Comparison of ENCODE assay signal across 12 cellular contexts in genomic region chr1:77541162-77541545, GRCh38.
A peak's percentile ranks its signal among the peaks of the same experiment; 100 is the strongest.
DNase-seq lines count a peak whose midpoint lies in the region; ATAC-seq and TF ChIP-seq lines count a peak whose summit lies in the region.
"Had no signal": no experiment of that assay in that cellular context is flagged by ENCODE, and none has a peak within 500 bp of the region (broad histone marks: within the 10 kb centered on the region; RNA-seq: fewer than 3 reads in every experiment).

No MANE protein-coding gene starts in this region.

- intact Hi-C loops in heart left ventricle (cut with DNase I): loop anchor here in 1 of 10 donors (10.0 kb wide), 1 partner anchor 144 kb away; the partner anchor contains the start of gene ZZZ3
- intact Hi-C loops in lower leg skin (cut with DNase I; ENCODE audit: low total_unique reads): no loop called here

- H3K27ac ChIP-seq in ACC112 (ENCODE audit: low read depth, low read length) (peak overlapping the region; percentile 98), OCI-LY1 (ENCODE audit: low read depth, low read length, poor library complexity, severe bottlenecking) (peak overlapping the region; percentile 70), heart left ventricle (no peak overlapping the region)
- H3K27ac ChIP-seq: esophagus squamous epithelium had no signal

- DNase-seq in heart left ventricle: no peak
- no peak for DNase-seq in activated CD4-positive, alpha-beta T cell treated with anti-CD3 and anti-CD28 coated beads for 48 hours
- no peak for DNase-seq in lower leg skin (ENCODE audit: low spot score in 2 of 2)
- no peak for DNase-seq in cortex of kidney (lab: John Stamatoyannopoulos, UW)
- DNase-seq: activated T-cell treated with anti-CD3 and anti-CD28 coated beads for 4 hours, DND-41, esophagus squamous epithelium, OCI-M1 had no signal

- H3K9me2 ChIP-seq in OCI-LY1 (ENCODE audit: low read depth, low read length): no peaks in the 10 kb centered on the region

- TF ChIP-seq POLR2A in heart left ventricle (IDR thresholded peaks at IDR 0.05) (no peak), lower leg skin (IDR thresholded peaks at IDR 0.05) (no peak)

- H2AFZ ChIP-seq in ACC112 (ENCODE audit: low read length, unreplicated experiment) (no peak overlapping the region), OCI-LY1 (ENCODE audit: low read length) (no peak overlapping the region)

- WGBS in heart left ventricle, 4 donors: 89 to 97% (median 95%) methylated on average over 4 to 5 of the region's 5 CpGs
- WGBS in lower leg skin, 2 donors: 92 to 94% methylated on average over 5 of the region's 5 CpGs

- H3K79me2 ChIP-seq in ACC112 (ENCODE audit: control insufficient read depth, insufficient read depth, low read length, unreplicated experiment) (no peaks in the 10 kb centered on the region), OCI-LY1 (ENCODE audit: insufficient read depth, low read length) (no peaks in the 10 kb centered on the region)

- ATAC-seq in GM19395 (IDR thresholded peaks at IDR 0.05; ENCODE audit: unreplicated experiment): peak; percentile 43
- ATAC-seq in HG02798 (IDR thresholded peaks at IDR 0.05; ENCODE audit: poor library complexity, unreplicated experiment): peak; percentile 28
- no peak for ATAC-seq in heart left ventricle

- H3K9ac ChIP-seq in OCI-LY1 (ENCODE audit: low read length): no peak overlapping the region; the same call in 1 of the 2 replicates

- H3K4me3 ChIP-seq in ACC112 (ENCODE audit: low read depth, low read length) (no peak overlapping the region), OCI-LY1 (ENCODE audit: low read depth, low read length, poor library complexity, severe bottlenecking) (no peak overlapping the region), heart left ventricle (no peak overlapping the region), lower leg skin (ENCODE audit: low read depth, poor library complexity, severe bottlenecking) (no peak overlapping the region)
- H3K4me3 ChIP-seq: esophagus squamous epithelium had no signal

- no peaks in the 10 kb centered on the region for H3K27me3 ChIP-seq in ACC112 (ENCODE audit: insufficient read depth, low read length)
- no peaks in the 10 kb centered on the region for H3K27me3 ChIP-seq in OCI-LY1 (ENCODE audit: insufficient read depth, low read length)
- H3K27me3 ChIP-seq in heart left ventricle: no peaks in the 10 kb centered on the region
- H3K27me3 ChIP-seq: esophagus squamous epithelium had no signal

- H3K36me3 ChIP-seq in ACC112 (ENCODE audit: insufficient read depth, low read length): no peaks in the 10 kb centered on the region
- no peaks in the 10 kb centered on the region for H3K36me3 ChIP-seq in OCI-LY1 (ENCODE audit: insufficient read depth, low read length)
- H3K36me3 ChIP-seq in heart left ventricle: no peaks in the 10 kb centered on the region
- H3K36me3 ChIP-seq: esophagus squamous epithelium had no signal

- H3F3A ChIP-seq in OCI-LY1 (ENCODE audit: insufficient read depth, low read length): no peaks in the 10 kb centered on the region

- H3K4me1 ChIP-seq in ACC112 (ENCODE audit: control insufficient read depth, insufficient read depth, low read length, unreplicated experiment) (peaks cover 74% of the 10 kb centered on the region), OCI-LY1 (ENCODE audit: insufficient read depth, low read length, severe bottlenecking) (peaks cover 33% of the 10 kb centered on the region), heart left ventricle (peaks cover 0 to 31% (median 6%) of the 10 kb centered on the region in 12 donors)

- peak overlapping the region; percentile 46; the same call in 1 of the 2 replicates for H3K4me2 ChIP-seq in OCI-LY1 (ENCODE audit: low read length)

- no peak for TF ChIP-seq CTCF in OCI-LY1 (IDR thresholded peaks at IDR 0.05; ENCODE audit: low read length)
- TF ChIP-seq CTCF in heart left ventricle (IDR thresholded peaks at IDR 0.05): no peak
- no peak for TF ChIP-seq CTCF in lower leg skin (IDR thresholded peaks at IDR 0.05)

- no peaks in the 10 kb centered on the region for H3K9me3 ChIP-seq in OCI-LY1 (ENCODE audit: low read length)
- H3K9me3 ChIP-seq in heart left ventricle: no peaks in the 10 kb centered on the region
- H3K9me3 ChIP-seq: esophagus squamous epithelium had no signal

- H4K20me1 ChIP-seq in OCI-LY1 (ENCODE audit: insufficient read depth, low read length): no peaks in the 10 kb centered on the region

Comparison
In these comparisons a context has a peak if more than half of its experiments do, and no peak if none do; other contexts are left out.
1. H3K27ac ChIP-seq: peak in ACC112 (single experiment) and OCI-LY1 (single experiment); none in heart left ventricle (0 of 12).
2. ATAC-seq: peak in GM19395 (single experiment) and HG02798 (single experiment); none in heart left ventricle (0 of 4).